28 cellular contexts compared by ENCODE assay signal in genomic region chrX:123392921-123393320, GRCh38.
"Had no signal": no experiment of that assay in that cellular context is flagged by ENCODE, and none has a peak within 500 bp of the region (broad histone marks: within the 10 kb centered on the region; RNA-seq: fewer than 3 reads in every experiment).

No MANE protein-coding gene starts in this region.

- FAIRE-seq: endometrium, endothelial cell of umbilical vein, frontal cortex had no signal

- H3K4me3 Mint-ChIP-seq: dendritic cell treated with granulocyte-macrophage colony-stimulating factor and Interleukin-4, amounts not matched to agents 40 ng/mL and 50 ng/mL, for 4 days; effector memory CD8-positive, alpha-beta T cell; endodermal cell had no signal

- H3K9me3 ChIP-seq: colonic mucosa, esophagus muscularis mucosa, esophagus squamous epithelium, gastrocnemius medialis had no signal

- H3K27ac ChIP-seq: colonic mucosa, coronary artery, dorsolateral prefrontal cortex, epithelial cell of prostate, esophagus muscularis mucosa, esophagus squamous epithelium, foreskin keratinocyte, gastrocnemius medialis, gastroesophageal sphincter, heart left ventricle, heart right ventricle had no signal

- H3K4me3 ChIP-seq: colonic mucosa, coronary artery, dorsolateral prefrontal cortex, esophagus muscularis mucosa, esophagus squamous epithelium, gastrocnemius medialis, gastroesophageal sphincter, heart left ventricle, heart right ventricle had no signal

- H3K4me1 Mint-ChIP-seq: endodermal cell had no signal

- ATAC-seq: effector memory CD8-positive, alpha-beta T cell; esophagus mucosa; foreskin keratinocyte; gastrocnemius medialis; gastroesophageal sphincter; heart left ventricle; heart right ventricle had no signal

- H3K27me3 Mint-ChIP-seq: dendritic cell treated with granulocyte-macrophage colony-stimulating factor and Interleukin-4, amounts not matched to agents 40 ng/mL and 50 ng/mL, for 4 days; effector memory CD8-positive, alpha-beta T cell had no signal

- H3K4me1 ChIP-seq: colonic mucosa, esophagus muscularis mucosa, esophagus squamous epithelium, foreskin keratinocyte, gastrocnemius medialis, gastroesophageal sphincter, heart left ventricle, heart right ventricle had no signal

- H3K36me3 ChIP-seq: colonic mucosa, esophagus muscularis mucosa, esophagus squamous epithelium, gastrocnemius medialis, gastroesophageal sphincter, heart left ventricle, heart right ventricle had no signal

- H3K27me3 ChIP-seq: colonic mucosa, esophagus muscularis mucosa, esophagus squamous epithelium, foreskin keratinocyte, gastrocnemius medialis, gastroesophageal sphincter, heart left ventricle, heart right ventricle had no signal

- DNase-seq: colonic mucosa; cortex of kidney; dermis blood vessel endothelial cell; dorsolateral prefrontal cortex; effector CD4-positive, alpha-beta T cell; effector CD8-positive, alpha-beta T cell; effector memory CD4-positive, alpha-beta T cell; effector memory CD8-positive, alpha-beta T cell; erythroblast; esophagus squamous epithelium; foreskin fibroblast; foreskin keratinocyte; foreskin melanocyte; gastrocnemius medialis; glutamatergic neuron; head of caudate nucleus; heart left ventricle; heart right ventricle had no signal

- H3K27ac Mint-ChIP-seq: dendritic cell treated with granulocyte-macrophage colony-stimulating factor and Interleukin-4, amounts not matched to agents 40 ng/mL and 50 ng/mL, for 4 days; effector memory CD8-positive, alpha-beta T cell; endodermal cell had no signal
